In the genomic region with DNA sequence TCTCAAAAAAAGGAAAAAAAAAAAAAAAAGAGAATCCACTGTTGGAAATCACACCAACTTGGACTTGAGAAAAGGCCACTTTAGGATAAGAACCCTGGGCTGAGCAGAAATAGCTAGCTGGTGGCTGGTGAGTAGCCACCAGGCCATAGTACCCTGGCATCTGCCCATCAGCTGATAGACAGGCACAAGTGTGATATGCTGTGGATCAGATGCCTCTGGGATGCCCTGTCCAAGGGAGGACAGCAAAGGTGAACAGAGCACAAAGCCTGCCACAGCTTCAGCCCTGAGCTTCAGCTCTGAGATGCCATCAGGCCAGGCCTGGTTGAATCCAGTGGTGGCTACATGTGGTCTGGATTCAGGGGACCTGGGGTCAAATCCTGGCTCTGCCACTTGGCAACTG, we compare ENCODE assay signal across 22 cellular contexts. TPM values are rescaled to one million over a fixed set of nuclear protein-coding genes. Genes with fewer than 3 reads are reported as not detected.
"Had no signal": no experiment of that assay in that cellular context is flagged by ENCODE, and none has a peak within 500 bp of the region (broad histone marks: within the 10 kb centered on the region; RNA-seq: fewer than 3 reads in every experiment).

No MANE protein-coding gene starts in this region.

- ATAC-seq: naive thymus-derived CD8-positive, alpha-beta T cell; stimulated activated memory B cell treated with anti-CD40 and anti-IgM and Interleukin-4, amounts not matched to agents 10 μg/mL and 1 μg/mL and 100 μg/mL, for 72 hours; upper lobe of right lung had no signal

- H3K27me3 ChIP-seq: hepatocyte, neutrophil, testis, tibial nerve, upper lobe of right lung had no signal

- H3K4me3 ChIP-seq: coronary artery, hepatocyte, testis, tibial nerve, upper lobe of right lung had no signal

- H3K4me1 ChIP-seq: upper lobe of right lung had no signal

- H3K9me3 ChIP-seq: neutrophil, testis, tibial nerve, upper lobe of right lung had no signal

- DNase-seq: central memory CD4-positive, alpha-beta T cell; effector CD4-positive, alpha-beta T cell; foreskin melanocyte; kidney; left cardiac atrium; mesendoderm; naive thymus-derived CD8-positive, alpha-beta T cell; stimulated activated CD4-positive, alpha-beta T cell treated with anti-CD3 and anti-CD28 coated beads, Interleukin-4, amount 100 ng/mL, for 24 hours; testis; upper lobe of right lung had no signal

- H3K27ac ChIP-seq: coronary artery, hepatocyte, neutrophil, upper lobe of right lung had no signal

RNA-seq across cellular contexts. Expression of gene CCER2, which starts 21.3 kb away (rescaled TPM):
- total RNA-seq: chondrocyte, dermis microvascular lymphatic vessel endothelial cell, endothelial cell of umbilical vein, glomerular endothelial cell, hepatocyte, left cardiac atrium, lung microvascular endothelial cell, osteoblast, pulmonary artery endothelial cell, tibial nerve had no signal
- polyA plus RNA-seq: naive thymus-derived CD8-positive, alpha-beta T cell had no signal
